ENCODE assay signal across 8 cellular contexts in genomic region chr2:66495788-66496640, GRCh38.
DNase-seq lines count a peak whose midpoint lies in the region; ATAC-seq and TF ChIP-seq lines count a peak whose summit lies in the region.

No MANE protein-coding gene starts in this region.

- peak overlapping the region; percentile 23 for H3K27ac ChIP-seq in muscle layer of colon (ENCODE audit: low read depth, low read length)

- H3K36me3 ChIP-seq in muscle layer of colon (ENCODE audit: insufficient read depth, low read length) = peaks cover 22% of the 10 kb centered on the region

- H3K4me1 ChIP-seq in muscle layer of colon (ENCODE audit: insufficient read depth, low read length) = peaks cover 73% of the 10 kb centered on the region

- no peak for ATAC-seq in GM19463 (IDR thresholded peaks at IDR 0.05; ENCODE audit: unreplicated experiment)
- no peak for ATAC-seq in GM18870 (IDR thresholded peaks at IDR 0.05; ENCODE audit: unreplicated experiment)

- H3K9me3 ChIP-seq in muscle layer of colon (ENCODE audit: low read length) = no peaks in the 10 kb centered on the region

- no peaks in the 10 kb centered on the region for H3K27me3 ChIP-seq in muscle layer of colon (ENCODE audit: control insufficient read depth in 1 of 2, insufficient read depth in 2 of 2, low read length in 2 of 2)

- peak; percentile 81 for DNase-seq in AG10803 (ENCODE audit: low read depth)
- peak; percentile 55 to 83 for DNase-seq in NCI-H446 (lab: John Stamatoyannopoulos, UW)
- peak; percentile 31 for DNase-seq in epithelial cell of proximal tubule (ENCODE audit: low read depth)
- no peak for DNase-seq in stimulated activated CD4-positive, alpha-beta T cell treated with anti-CD3 and anti-CD28 coated beads, Interleukin-1b, Interleukin-23, amount 100 ng/mL, for 48 hours
- DNase-seq in NCI-H1930 (lab: John Stamatoyannopoulos, UW) = no peak

- peak; percentile 43 for TF ChIP-seq CTCF in AG10803 (conservative IDR thresholded peaks at IDR 0.05; ENCODE audit: low read length)
- peak; percentile 33 for TF ChIP-seq CTCF in epithelial cell of proximal tubule (conservative IDR thresholded peaks at IDR 0.05; ENCODE audit: low read depth, low read length)

- no peak overlapping the region for H3K9ac ChIP-seq in muscle layer of colon (ENCODE audit: low read length)

- H3K4me3 ChIP-seq in AG10803 (ENCODE audit: low read length) (no peak overlapping the region), epithelial cell of proximal tubule (ENCODE audit: low read depth, low read length) (no peak overlapping the region), muscle layer of colon (ENCODE audit: low read depth in 1 of 2, low read length in 2 of 2) (no peak overlapping the region)

Comparison
In these comparisons a context has a peak if more than half of its experiments do, and no peak if none do; other contexts are left out.
1. DNase-seq: peak in AG10803 (single experiment), NCI-H446 (2 of 2) and epithelial cell of proximal tubule (single experiment); none in stimulated activated CD4-positive, alpha-beta T cell treated with anti-CD3 and anti-CD28 coated beads, Interleukin-1b, Interleukin-23, amount 100 ng/mL, for 48 hours (single experiment) and NCI-H1930 (0 of 2).